Comparison of ENCODE assay signal across 1 cellular context in genomic region chr2:64865073-64865830, GRCh38.
TF ChIP-seq lines count a peak whose summit lies in the region.

No MANE protein-coding gene starts in this region.

TF ChIP-seq in HEK293, 187 proteins besides CTCF, POLR2A, EP300 and RAD21 (continued from another document):
- TF ChIP-seq GLIS1 (tag by site-specific recombination; IDR thresholded peaks at IDR 0.05) (peak; percentile 12; the same call in 1 of the 2 replicates), ZNF335 (tag by site-specific recombination; conservative IDR thresholded peaks at IDR 0.05) (peak; percentile 94), PRDM4 (tag by site-specific recombination; IDR thresholded peaks at IDR 0.05) (peak; percentile 68), ZBTB26 (tag by site-specific recombination; optimal IDR thresholded peaks at IDR 0.05) (peak; percentile 60), KLF10 (tag by site-specific recombination; IDR thresholded peaks at IDR 0.05) (0 out of 2 replicates have a peak, but pooled peaks have one; percentile 20), ZNF366 (tag by site-specific recombination; conservative IDR thresholded peaks at IDR 0.05) (0 out of 2 replicates have a peak, but pooled peaks have one; percentile 11), KLF8 (tag by site-specific recombination; IDR thresholded peaks at IDR 0.05) (peak; percentile 18; the same call in 1 of the 2 replicates), ZNF341 (tag by site-specific recombination; IDR thresholded peaks at IDR 0.05; ENCODE audit: low read depth) (peak; percentile 71), ZNF416 (tag by site-specific recombination; IDR thresholded peaks at IDR 0.05) (no peak), ZBTB20 (tag by site-specific recombination; IDR thresholded peaks at IDR 0.05) (peak; percentile 40; the same call in 1 of the 2 replicates), ZEB2 (tag by site-specific recombination; IDR thresholded peaks at IDR 0.05) (peak; percentile 18; the same call in 1 of the 2 replicates), ZNF302 (tag by site-specific recombination; IDR thresholded peaks at IDR 0.05; ENCODE audit: low read depth) (no peak), TCF7L2 (IDR thresholded peaks at IDR 0.05; ENCODE audit: borderline replicate concordance, low read depth, low read length) (no peak), KLF17 (tag by site-specific recombination; IDR thresholded peaks at IDR 0.05) (0 out of 2 replicates have a peak, but pooled peaks have one; percentile 51), ZNF394 (tag by site-specific recombination; IDR thresholded peaks at IDR 0.05; ENCODE audit: borderline replicate concordance) (peak; percentile 17; the same call in 1 of the 2 replicates), GLIS2 (tag by site-specific recombination; IDR thresholded peaks at IDR 0.05) (peak; percentile 61), KLF16 (tag by site-specific recombination; IDR thresholded peaks at IDR 0.05) (peak; percentile 68), ZNF654 (tag by site-specific recombination; IDR thresholded peaks at IDR 0.05; ENCODE audit: low read depth) (peak; percentile 18; the same call in 1 of the 2 replicates), MYNN (tag by site-specific recombination; IDR thresholded peaks at IDR 0.05; ENCODE audit: borderline replicate concordance) (no peak), ZNF677 (tag by site-specific recombination; IDR thresholded peaks at IDR 0.05) (no peak)
